8 cellular contexts compared by ENCODE assay signal in genomic region chr12:120265483-120266179, GRCh38. TPM values are rescaled to one million over a fixed set of nuclear protein-coding genes. Genes with fewer than 3 reads are reported as not detected.
DNase-seq lines count a peak whose midpoint lies in the region; ATAC-seq and TF ChIP-seq lines count a peak whose summit lies in the region.

Gene PXN (minus strand): TSS chr12:120265730. CDS start chr12:120265629, 101 bp downstream.

- TF ChIP-seq CTCF in 22Rv1 (IDR thresholded peaks at IDR 0.05) = peak; percentile 99
- TF ChIP-seq CTCF in lower leg skin (IDR thresholded peaks at IDR 0.05) = no peak

- peak within 1 kb of the TSS; percentile 73 for H3K4me3 ChIP-seq in lower leg skin (ENCODE audit: low read depth, poor library complexity, severe bottlenecking)

- intact Hi-C loops in lower leg skin (cut with DNase I; ENCODE audit: low total_unique reads) = loop anchor here (2.0 kb wide), 1 partner anchor 37 kb away; no protein-coding TSS in a partner anchor

- peak within 1 kb of the TSS; percentile 49 for H3K27ac ChIP-seq in 22Rv1

- whole genome bisulfite sequencing in lower leg skin, 2 donors = 1 to 15% methylated on average over 5 to 14 of the region's 79 CpGs

- ATAC-seq in HG03108 (IDR thresholded peaks at IDR 0.05; ENCODE audit: unreplicated experiment) = peak; percentile 70

- TF ChIP-seq POLR2A in GM18526 (IDR thresholded peaks at IDR 0.05; ENCODE audit: extremely low read depth, insufficient read length) (peak; percentile 53), lower leg skin (IDR thresholded peaks at IDR 0.05) (peak in 1 of 2 donors; percentile 25)

- DNase-seq in NCI-H526 treated with DMSO at 0.1 percent for 48 hours (lab: John Stamatoyannopoulos, UW) = peak; percentile 30
- peak; percentile 87 to 88 for DNase-seq in activated CD4-positive, alpha-beta T cell treated with anti-CD3 and anti-CD28 coated beads, Interleukin-2, amount 50 U/mL, for 48 hours
- DNase-seq in dermis microvascular lymphatic vessel endothelial cell (ENCODE audit: low read depth in 2 of 2) = peak; percentile 56 to 83
- peak; percentile 74 to 97 for DNase-seq in lower leg skin (ENCODE audit: low spot score in 2 of 2)
- DNase-seq in stimulated activated CD4-positive, alpha-beta T cell treated with anti-CD3 and anti-CD28 coated beads, Interleukin-4, amount 100 ng/mL, for 48 hours (ENCODE audit: low read depth in 2 of 2) = peak; percentile 85 to 90

RNA-seq across cellular contexts. Expression of gene PXN, which starts in this region (rescaled TPM):
- total RNA-seq in dermis microvascular lymphatic vessel endothelial cell (49.3 and 73.2 TPM in 2 replicates), lower leg skin (10 to 100 TPM; 36.3 to 54.0 (median 49.8) TPM)

Comparison
In these comparisons a context has a peak if more than half of its experiments do, and no peak if none do; other contexts are left out.
1. Peak in every context shown above with its lines: DNase-seq, ATAC-seq, H3K4me3 ChIP-seq and H3K27ac ChIP-seq.
2. DNase-seq: peak in every context shown above with its lines; median percentile 88 in activated CD4-positive, alpha-beta T cell treated with anti-CD3 and anti-CD28 coated beads, Interleukin-2, amount 50 U/mL, for 48 hours; 88 in stimulated activated CD4-positive, alpha-beta T cell treated with anti-CD3 and anti-CD28 coated beads, Interleukin-4, amount 100 ng/mL, for 48 hours; 86 in lower leg skin; 70 in dermis microvascular lymphatic vessel endothelial cell; 30 in NCI-H526 treated with DMSO at 0.1 percent for 48 hours.